Comparison of ENCODE assay signal across 8 cellular contexts in the genomic region with DNA sequence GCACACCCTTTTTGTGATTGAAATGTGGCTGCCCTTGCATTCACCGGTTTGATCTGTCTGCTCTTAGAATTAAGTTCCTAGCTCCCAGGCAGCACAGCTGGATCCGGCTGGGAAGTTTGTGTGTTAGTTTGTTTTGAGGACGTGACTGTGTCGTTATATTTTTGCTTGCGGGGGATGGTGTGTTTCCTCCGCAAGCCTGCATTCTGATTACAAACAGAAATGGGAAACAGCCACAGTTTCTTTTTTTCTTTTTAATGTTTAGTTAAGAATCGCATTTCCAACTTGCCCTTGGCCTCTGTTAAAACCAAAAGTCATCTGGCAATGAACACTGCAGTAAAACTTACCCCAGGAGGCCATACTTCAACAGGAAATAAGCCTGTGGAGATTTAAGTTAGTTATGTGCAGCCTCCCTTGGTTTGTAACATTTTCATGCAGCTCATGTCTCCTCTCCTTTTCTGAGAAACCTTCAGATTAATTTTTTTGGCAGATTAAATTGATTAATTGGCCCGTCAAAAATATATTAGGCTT. TPM values are rescaled to one million over a fixed set of nuclear protein-coding genes. Genes with fewer than 3 reads are reported as not detected.
DNase-seq lines count a peak whose midpoint lies in the region; ATAC-seq and TF ChIP-seq lines count a peak whose summit lies in the region.

No MANE protein-coding gene starts in this region.

- TF ChIP-seq POLR2A in vagina (IDR thresholded peaks at IDR 0.05): no peak

- intact Hi-C loops in dorsolateral prefrontal cortex (cut with DNase I): no loop called here
- intact Hi-C loops in vagina (cut with DNase I): no loop called here

- H3K9me3 ChIP-seq in mesodermal cell (ENCODE audit: control insufficient read depth, low read length) (no peaks in the 10 kb centered on the region), vagina (no peaks in the 10 kb centered on the region)

- H3K27me3 ChIP-seq in dorsolateral prefrontal cortex (no peaks in the 10 kb centered on the region), vagina (no peaks in the 10 kb centered on the region)

- TF ChIP-seq CTCF in dorsolateral prefrontal cortex (IDR thresholded peaks at IDR 0.05 in 54 of 56, conservative IDR thresholded peaks at IDR 0.05 in 2 of 56; ENCODE audit: low read depth in 1 of 56, partially characterized antibody in 56 of 56) (no peak), vagina (IDR thresholded peaks at IDR 0.05) (no peak)

- DNase-seq in A172 (ENCODE audit: low spot score) (peak; percentile 16), dorsolateral prefrontal cortex (no peak), vagina (ENCODE audit: extremely low spot score in 2 of 2) (no peak), NCI-H345 treated with DMSO at 0.1 percent for 48 hours (lab: John Stamatoyannopoulos, UW; ENCODE audit: unreplicated experiment) (no peak), germinal center (ENCODE audit: low spot score) (no peak)

- H3K4me3 ChIP-seq in dorsolateral prefrontal cortex (peak overlapping the region; percentile 58 to 99 (median 93)), mesodermal cell (ENCODE audit: extremely low read depth, insufficient read depth, low read length, poor library complexity, severe bottlenecking) (peak overlapping the region; percentile 84), vagina (peak overlapping the region; percentile 88 to 96)

- H3K4me1 ChIP-seq in mesodermal cell (ENCODE audit: control insufficient read depth, insufficient read depth, low read length, poor library complexity, severe bottlenecking) (no peaks in the 10 kb centered on the region), vagina (peaks cover 44% of the 10 kb centered on the region)

- ATAC-seq in GM19467 (IDR thresholded peaks at IDR 0.05; ENCODE audit: unreplicated experiment): peak; percentile 20

- H3K27ac ChIP-seq in dorsolateral prefrontal cortex (peak overlapping the region in 54 of 59 donors; percentile 3 to 94 (median 83)), mesodermal cell (ENCODE audit: low read depth, low read length, severe bottlenecking) (peak overlapping the region; percentile 68), vagina (peak overlapping the region; percentile 97)

- H3K36me3 ChIP-seq in mesodermal cell (ENCODE audit: control insufficient read depth, insufficient read depth, low read length) (no peaks in the 10 kb centered on the region), vagina (no peaks in the 10 kb centered on the region)

- 0 to 17% methylated on average over 1 to 6 of the region's 8 CpGs for WGBS in mesodermal cell (ENCODE audit: insufficient coverage in 2 of 2), 2 experiments

TF ChIP-seq in PFSK-1, 5 proteins besides CTCF, POLR2A, EP300 and RAD21:
- peak; percentile 68; the same call in 1 of the 2 replicates for TF ChIP-seq SIN3A (IDR thresholded peaks at IDR 0.05; ENCODE audit: borderline replicate concordance, insufficient read depth, low read length)
- no peak for TF ChIP-seq FOXP2 (optimal IDR thresholded peaks at IDR 0.05; ENCODE audit: borderline replicate concordance, extremely low read depth, extremely low read length, insufficient read depth)

RNA-seq across cellular contexts. Expression of a gene that starts 0.9 kb away (rescaled TPM):
- total RNA-seq in A172 (2014; rRNA removed; shearing (Covaris generic)): 46.5 and 54.7 TPM in 2 replicates
- 24.4 TPM for polyA plus RNA-seq in PFSK-1 (2012; ENCODE audit: insufficient read length, low read depth)
- total RNA-seq in dorsolateral prefrontal cortex (10 to 100 TPM; 13.9 to 34.3 (median 21.4) TPM), vagina (28.5 TPM)
- polyA plus RNA-seq in mesodermal cell (2013, experiment 1 of 2): 26.1 TPM
- 27.1 TPM for polyA plus RNA-seq in mesodermal cell (2013, experiment 2 of 2)
